In genomic region chr3:11956781-11957180, GRCh38 we compare ENCODE assay signal across 16 cellular contexts. TPM values are rescaled to one million over a fixed set of nuclear protein-coding genes. Genes with fewer than 3 reads are reported as not detected.
DNase-seq lines count a peak whose midpoint lies in the region; ATAC-seq and TF ChIP-seq lines count a peak whose summit lies in the region.
"Had no signal": no experiment of that assay in that cellular context is flagged by ENCODE, and none has a peak within 500 bp of the region (broad histone marks: within the 10 kb centered on the region; RNA-seq: fewer than 3 reads in every experiment).

No MANE protein-coding gene starts in this region.

- peaks cover 6% of the 10 kb centered on the region for H3K27me3 ChIP-seq in A673 (replicated peaks; ENCODE audit: insufficient read depth, low read depth, low read length, poor library complexity)
- H3K27me3 ChIP-seq: BLaER1 had no signal

- no peak overlapping the region for H3K4me3 Mint-ChIP-seq in activated CD8-positive, alpha-beta memory T cell treated with anti-CD3 and anti-CD28 coated beads, Interleukin-2, amount 10 ng/mL, durations not matched to agents 7 days and 5 days
- H3K4me3 Mint-ChIP-seq: CD14-positive monocyte; CD4-positive, alpha-beta memory T cell; H9 had no signal

- no peak for ATAC-seq in activated CD8-positive, alpha-beta memory T cell treated with anti-CD3 and anti-CD28 coated beads, Interleukin-2, amount 10 ng/mL, durations not matched to agents 7 days and 5 days
- ATAC-seq: A549 had no signal

- BruUV-seq in A673 (replicated peaks; lab: Mats Ljungman, UMichigan) = no TSS peak

- H3K27ac Mint-ChIP-seq in activated CD8-positive, alpha-beta memory T cell treated with anti-CD3 and anti-CD28 coated beads, Interleukin-2, amount 10 ng/mL, durations not matched to agents 7 days and 5 days = no peak overlapping the region
- H3K27ac Mint-ChIP-seq: CD14-positive monocyte; CD4-positive, alpha-beta memory T cell; H9 had no signal

- intact Hi-C loops in posterior cingulate gyrus (cut with DNase I) (no loop called here), A673 (cut with micrococcal nuclease; ENCODE audit: unreplicated experiment) (no loop called here)

- peak; percentile 26 for DNase-seq in activated CD8-positive, alpha-beta memory T cell treated with anti-CD3 and anti-CD28 coated beads for 24 hours
- no peak for DNase-seq in activated CD8-positive, alpha-beta memory T cell treated with anti-CD3 and anti-CD28 coated beads, Interleukin-2, amount 10 ng/mL, durations not matched to agents 7 days and 5 days
- DNase-seq in occipital lobe (lab: John Stamatoyannopoulos, UW) = peak; percentile 18
- peak in 6 of 10 donors; percentile 24 to 87 (median 60) for DNase-seq in posterior cingulate gyrus
- no peak for DNase-seq in cerebellar cortex (ENCODE audit: low spot score)
- DNase-seq in A673 (ENCODE audit: low spot score) = no peak
- DNase-seq in activated gamma-delta T cell (lab: John Stamatoyannopoulos, UW) = no peak
- DNase-seq: CD4-positive, alpha-beta memory T cell; DMS79 treated with DMSO at 0.1 percent for 48 hours; GF-D8; H9; IMR-90 had no signal

- H3K9me3 ChIP-seq in A673 (ENCODE audit: low read depth, low read length, poor library complexity, severe bottlenecking) = no peaks in the 10 kb centered on the region

- H3K4me1 Mint-ChIP-seq in activated CD8-positive, alpha-beta memory T cell treated with anti-CD3 and anti-CD28 coated beads, Interleukin-2, amount 10 ng/mL, durations not matched to agents 7 days and 5 days = no peaks in the 10 kb centered on the region
- H3K4me1 Mint-ChIP-seq: CD14-positive monocyte; CD4-positive, alpha-beta memory T cell; H9 had no signal

- H3K27ac ChIP-seq in A673 (ENCODE audit: low read depth, low read length, poor library complexity, severe bottlenecking) = no peak overlapping the region
- H3K27ac ChIP-seq: 22Rv1, A549, BLaER1 had no signal

- no peaks in the 10 kb centered on the region for H3K36me3 ChIP-seq in A673 (ENCODE audit: insufficient read depth, low read length, poor library complexity, severe bottlenecking)
- H3K36me3 ChIP-seq: BLaER1 had no signal

- POLR2A ChIA-PET in A673 (lab: Charles Lee; ENCODE audit: low non-redundant PET) = no interaction called here

- H3K36me3 Mint-ChIP-seq in activated CD8-positive, alpha-beta memory T cell treated with anti-CD3 and anti-CD28 coated beads, Interleukin-2, amount 10 ng/mL, durations not matched to agents 7 days and 5 days = no peaks in the 10 kb centered on the region
- H3K36me3 Mint-ChIP-seq: CD14-positive monocyte; CD4-positive, alpha-beta memory T cell had no signal

- CTCF ChIA-PET in activated CD8-positive, alpha-beta memory T cell treated with anti-CD3 and anti-CD28 coated beads, Interleukin-2, amount 10 ng/mL, durations not matched to agents 7 days and 5 days (lab: Charles Lee) = no interaction called here
- CTCF ChIA-PET in A673 (lab: Charles Lee) = no interaction called here

- H3K4me3 ChIP-seq in A673 (ENCODE audit: low read depth, low read length, poor library complexity, severe bottlenecking) = no peak overlapping the region
- H3K4me3 ChIP-seq: A549, BLaER1 had no signal

- TF ChIP-seq CTCF in A673 (conservative IDR thresholded peaks at IDR 0.05; ENCODE audit: low read depth, low read length) = no peak

- peaks cover 5% of the 10 kb centered on the region for H3K27me3 Mint-ChIP-seq in activated CD8-positive, alpha-beta memory T cell treated with anti-CD3 and anti-CD28 coated beads, Interleukin-2, amount 10 ng/mL, durations not matched to agents 7 days and 5 days

- no peaks in the 10 kb centered on the region for H3K9me3 Mint-ChIP-seq in activated CD8-positive, alpha-beta memory T cell treated with anti-CD3 and anti-CD28 coated beads, Interleukin-2, amount 10 ng/mL, durations not matched to agents 7 days and 5 days (ENCODE audit: low read depth)

- no peaks in the 10 kb centered on the region for H3K4me1 ChIP-seq in A673 (ENCODE audit: insufficient read depth, low read length, poor library complexity, severe bottlenecking)
- H3K4me1 ChIP-seq: A549, BLaER1 had no signal

RNA-seq across cellular contexts. Expression of gene SYN2, which starts 47.4 kb away (rescaled TPM):
- under 1 TPM; 0.20 to 0.21 TPM for total RNA-seq in activated CD8-positive, alpha-beta memory T cell treated with anti-CD3 and anti-CD28 coated beads, Interleukin-2, amount 10 ng/mL, durations not matched to agents 7 days and 5 days
- 19.2 TPM for total RNA-seq in occipital lobe
- total RNA-seq in A673 (2021) = 0.59 and 0.62 TPM in 2 replicates
- total RNA-seq: CD4-positive, alpha-beta memory T cell had no signal

Comparison
In these comparisons a context has a peak if more than half of its experiments do, and no peak if none do; other contexts are left out.
1. DNase-seq: peak in activated CD8-positive, alpha-beta memory T cell treated with anti-CD3 and anti-CD28 coated beads for 24 hours (single experiment), occipital lobe (single experiment) and posterior cingulate gyrus (6 of 10); none in activated CD8-positive, alpha-beta memory T cell treated with anti-CD3 and anti-CD28 coated beads, Interleukin-2, amount 10 ng/mL, durations not matched to agents 7 days and 5 days (single experiment), cerebellar cortex (single experiment), A673 (single experiment) and activated gamma-delta T cell (single experiment).
2. RNA of gene SYN2, which starts 47.4 kb away (total RNA-seq): 19.2 TPM in occipital lobe (single experiment); 0.59 to 0.62 TPM in A673 and 0.20 to 0.21 TPM in activated CD8-positive, alpha-beta memory T cell treated with anti-CD3 and anti-CD28 coated beads, Interleukin-2, amount 10 ng/mL, durations not matched to agents 7 days and 5 days; every median in the first group is over 10 times any median in the second.